26 cellular contexts compared by ENCODE assay signal in the genomic region with DNA sequence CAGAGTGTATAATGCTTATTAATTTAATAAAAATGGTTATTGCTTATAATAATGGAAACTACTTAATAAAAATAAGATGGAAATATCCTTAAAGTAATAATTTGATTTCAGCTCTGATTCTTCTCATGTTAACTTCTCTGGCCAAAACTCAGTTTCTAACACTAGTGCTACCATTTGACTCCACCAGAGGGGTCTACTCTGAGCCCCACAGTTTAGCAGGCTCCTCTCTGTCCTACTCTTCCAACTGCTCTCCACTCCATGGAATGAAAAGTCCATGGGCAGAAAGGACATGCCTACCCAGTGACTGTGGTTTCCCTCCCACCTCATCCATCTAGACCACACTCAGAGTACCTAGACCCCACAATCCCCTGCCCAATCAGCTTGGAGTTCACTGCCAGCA.
DNase-seq lines count a peak whose midpoint lies in the region; ATAC-seq, FAIRE-seq and TF ChIP-seq lines count a peak whose summit lies in the region.
"Had no signal": no experiment of that assay in that cellular context is flagged by ENCODE, and none has a peak within 500 bp of the region (broad histone marks: within the 10 kb centered on the region; RNA-seq: fewer than 3 reads in every experiment).

No MANE protein-coding gene starts in this region.

- DNase-seq in BE2C (no peak), GM12891 (ENCODE audit: insufficient read length, low spot score) (no peak), WERI-Rb-1 (no peak), mesendoderm (peak; percentile 63), NCI-H2196 treated with DMSO at 0.1 percent for 48 hours (lab: John Stamatoyannopoulos, UW; ENCODE audit: unreplicated experiment) (no peak), foreskin keratinocyte (no peak), globus pallidus (ENCODE audit: low spot score) (no peak)
- DNase-seq: activated CD4-positive, alpha-beta T cell treated with anti-CD3 and anti-CD28 coated beads for 1 hour; activated effector memory CD4-positive, alpha-beta T cell treated with anti-CD3 and anti-CD28 coated beads, Interleukin-2, amount 50 U/mL, for 16 hours; activated naive CD8-positive, alpha-beta T cell treated with anti-CD3 and anti-CD28 coated beads, Interleukin-2, amount 10 ng/mL, durations not matched to agents 7 days and 5 days; heart left ventricle; naive thymus-derived CD4-positive, alpha-beta T cell; NCI-H1417; NCI-H2081; NK-92 treated with Interleukin-12 subunit alpha and Interleukin-12 subunit beta, amount 100 ng/mL, for 24 hours; retina; spleen; stimulated activated CD4-positive, alpha-beta T cell treated with anti-CD3 and anti-CD28 coated beads, Interleukin-2, amount 100 ng/mL, for 48 hours had no signal

- H2AK5ac ChIP-seq in mesendoderm (ENCODE audit: low read length), result no peak overlapping the region

- H3K4me1 ChIP-seq in BE2C, result peaks cover 9% of the 10 kb centered on the region
- H3K4me1 ChIP-seq in mesendoderm (ENCODE audit: control insufficient read depth, low read depth, low read length), result no peaks in the 10 kb centered on the region
- H3K4me1 ChIP-seq in foreskin keratinocyte, result peaks cover 11% of the 10 kb centered on the region
- H3K4me1 ChIP-seq: heart left ventricle, spleen, suprapubic skin had no signal

- H3K27me3 ChIP-seq in BE2C, result no peaks in the 10 kb centered on the region
- H3K27me3 ChIP-seq in WERI-Rb-1 (ENCODE audit: insufficient read depth, low read depth, severe bottlenecking), result no peaks in the 10 kb centered on the region
- no peaks in the 10 kb centered on the region for H3K27me3 ChIP-seq in mesendoderm (ENCODE audit: insufficient read depth, low read length, poor library complexity)
- H3K27me3 ChIP-seq in foreskin keratinocyte, result no peaks in the 10 kb centered on the region
- H3K27me3 ChIP-seq: heart left ventricle, SJSA1, spleen, suprapubic skin, vagina had no signal

- peak; percentile 31 for FAIRE-seq in GM12891 (lab: Jason Lieb, UNC)
- FAIRE-seq: endothelial cell of umbilical vein, RCC 7860, TTC549 had no signal

- H3K56ac ChIP-seq in mesendoderm (ENCODE audit: low read length), result no peak overlapping the region

- no peak overlapping the region for H2BK120ac ChIP-seq in mesendoderm (ENCODE audit: low read depth, low read length)

- H2BK5ac ChIP-seq in mesendoderm (ENCODE audit: low read length), result no peak overlapping the region

- H3K23ac ChIP-seq in mesendoderm (ENCODE audit: low read length), result no peak overlapping the region

- H3K4me3 ChIP-seq in BE2C (ENCODE audit: low read depth, low read length), result no peak overlapping the region
- no peak overlapping the region for H3K4me3 ChIP-seq in WERI-Rb-1 (ENCODE audit: low read depth, low read length)
- no peak overlapping the region for H3K4me3 ChIP-seq in mesendoderm (ENCODE audit: low read length)
- H3K4me3 ChIP-seq: heart left ventricle, SJSA1, spleen, suprapubic skin, vagina had no signal

- H3K36me3 ChIP-seq in BE2C, result no peaks in the 10 kb centered on the region
- H3K36me3 ChIP-seq in WERI-Rb-1, result no peaks in the 10 kb centered on the region
- H3K36me3 ChIP-seq in mesendoderm (ENCODE audit: control insufficient read depth, insufficient read depth, low read length), result no peaks in the 10 kb centered on the region
- H3K36me3 ChIP-seq: heart left ventricle, SJSA1, spleen, suprapubic skin, vagina had no signal

- no peak overlapping the region for H4K8ac ChIP-seq in mesendoderm (ENCODE audit: low read depth, low read length)

- TF ChIP-seq CTCF in BE2C (IDR thresholded peaks at IDR 0.05; ENCODE audit: low read depth, low read length) (peak; percentile 47), WERI-Rb-1 (IDR thresholded peaks at IDR 0.05; ENCODE audit: low read depth, low read length) (0 out of 2 replicates have a peak, but pooled peaks have one; percentile 25), foreskin keratinocyte (conservative IDR thresholded peaks at IDR 0.05) (no peak)

- H3K9ac ChIP-seq in mesendoderm (ENCODE audit: low read length), result no peak overlapping the region

- H3K4ac ChIP-seq in mesendoderm (ENCODE audit: low read depth, low read length), result no peak overlapping the region

- no peak overlapping the region for H4K5ac ChIP-seq in mesendoderm (ENCODE audit: low read length)

- H2BK15ac ChIP-seq in mesendoderm (replicated peaks; ENCODE audit: low read depth), result no peak overlapping the region

- H3K18ac ChIP-seq in mesendoderm (ENCODE audit: low read length), result no peak overlapping the region

- H3K9me3 ChIP-seq in BE2C (no peaks in the 10 kb centered on the region), WERI-Rb-1 (ENCODE audit: severe bottlenecking) (peaks cover 2% of the 10 kb centered on the region)
- H3K9me3 ChIP-seq: SJSA1, spleen, suprapubic skin, vagina had no signal

- no peaks in the 10 kb centered on the region for H3K79me2 ChIP-seq in mesendoderm (ENCODE audit: control insufficient read depth, insufficient read depth, low read length)

- no peak overlapping the region for H3K4me2 ChIP-seq in mesendoderm (ENCODE audit: low read length)

- H3K79me1 ChIP-seq in mesendoderm (ENCODE audit: low read length), result no peaks in the 10 kb centered on the region

- ATAC-seq in foreskin keratinocyte, result no peak
- ATAC-seq in GM18520 (IDR thresholded peaks at IDR 0.05; ENCODE audit: unreplicated experiment), result no peak
- ATAC-seq: heart left ventricle; naive thymus-derived CD4-positive, alpha-beta T cell; stimulated activated effector memory CD8-positive, alpha-beta T cell treated with anti-CD3 and anti-CD28 coated beads, Interleukin-12 subunit alpha, Interleukin-12 subunit beta, amount 100 ng/mL, for 72 hours had no signal

- no peak for TF ChIP-seq POLR2A in GM12891 (IDR thresholded peaks at IDR 0.05; ENCODE audit: low read depth, low read length)

- H3K27ac ChIP-seq in WERI-Rb-1, result no peak overlapping the region
- no peak overlapping the region for H3K27ac ChIP-seq in mesendoderm (ENCODE audit: low read depth, low read length)
- H3K27ac ChIP-seq in foreskin keratinocyte, result no peak overlapping the region
- H3K27ac ChIP-seq: heart left ventricle, SJSA1, spleen, suprapubic skin, vagina had no signal

TF ChIP-seq in GM12891, 5 proteins besides CTCF, POLR2A, EP300 and RAD21:
- TF ChIP-seq POU2F2 (IDR thresholded peaks at IDR 0.05; ENCODE audit: low read depth, low read length) (no peak), TAF1 (IDR thresholded peaks at IDR 0.05; ENCODE audit: low read depth, low read length) (no peak)
